Comparison of ENCODE assay signal across 8 cellular contexts in the genomic region with DNA sequence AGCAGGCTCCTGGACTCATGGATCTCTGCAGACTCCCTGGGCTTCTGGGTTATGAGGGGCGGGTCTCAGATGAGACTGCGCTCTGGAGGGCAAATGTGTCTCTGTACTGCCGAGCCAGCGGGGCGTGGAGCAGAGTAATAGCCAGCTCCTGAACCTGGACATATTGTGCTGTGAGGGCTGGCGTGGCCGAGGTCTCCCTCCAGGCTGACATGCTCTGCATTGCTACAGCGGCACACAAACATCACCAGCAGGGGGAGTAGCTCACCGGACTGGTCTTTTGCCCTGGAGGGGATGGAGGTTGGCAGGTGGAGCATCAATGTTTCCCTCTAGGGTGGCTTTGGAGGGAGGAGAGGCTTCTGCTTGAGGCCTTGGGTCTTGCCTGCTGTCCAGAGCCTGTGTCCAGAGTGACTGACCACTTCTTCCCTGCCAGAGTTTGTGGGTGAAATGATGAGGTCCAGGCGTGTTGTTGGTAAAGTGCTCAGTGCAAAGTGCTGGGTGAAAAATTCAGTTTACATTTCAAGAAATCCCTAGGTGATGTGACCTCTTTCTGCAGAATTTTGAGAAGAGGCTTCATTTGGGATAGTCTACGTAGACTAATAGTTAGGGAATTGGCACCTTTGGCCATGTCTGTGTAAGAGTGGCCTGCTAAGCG. TPM values are rescaled to one million over a fixed set of nuclear protein-coding genes. Genes with fewer than 3 reads are reported as not detected.
DNase-seq lines count a peak whose midpoint lies in the region; ATAC-seq and TF ChIP-seq lines count a peak whose summit lies in the region.

No MANE protein-coding gene starts in this region.

- H3K36me3 ChIP-seq in SU-DHL-6 (ENCODE audit: low read length), result no peaks in the 10 kb centered on the region

- peaks cover 16% of the 10 kb centered on the region for H3K27me3 Mint-ChIP-seq in activated naive CD8-positive, alpha-beta T cell treated with anti-CD3 and anti-CD28 coated beads, Interleukin-2, amount 10 ng/mL, durations not matched to agents 7 days and 5 days

- TF ChIP-seq POLR2A in lower leg skin (IDR thresholded peaks at IDR 0.05), result no peak

- H3F3A ChIP-seq in SU-DHL-6 (ENCODE audit: insufficient read depth), result no peaks in the 10 kb centered on the region

- POLR2A ChIA-PET in activated naive CD8-positive, alpha-beta T cell treated with anti-CD3 and anti-CD28 coated beads, Interleukin-2, amount 10 ng/mL, durations not matched to agents 7 days and 5 days (lab: Charles Lee), result interaction anchor here (0.6 kb wide), 1 partner anchor 24 kb away, joined by 3 read pairs; no protein-coding TSS in a partner anchor

- H3K4me3 Mint-ChIP-seq in activated naive CD8-positive, alpha-beta T cell treated with anti-CD3 and anti-CD28 coated beads, Interleukin-2, amount 10 ng/mL, durations not matched to agents 7 days and 5 days, result no peak overlapping the region

- H4K20me1 ChIP-seq in SU-DHL-6 (ENCODE audit: low read depth, low read length), result no peaks in the 10 kb centered on the region

- H3K9me3 ChIP-seq in SU-DHL-6 (ENCODE audit: insufficient read depth, low read length), result no peaks in the 10 kb centered on the region

- TF ChIP-seq CTCF in SU-DHL-6 (IDR thresholded peaks at IDR 0.05; ENCODE audit: insufficient read depth, low read length, poor library complexity, severe bottlenecking), result peak; percentile 62
- TF ChIP-seq CTCF in lower leg skin (IDR thresholded peaks at IDR 0.05), result no peak

- H3K27me3 ChIP-seq in SU-DHL-6 (ENCODE audit: low read length), result no peaks in the 10 kb centered on the region

- H3K9ac ChIP-seq in SU-DHL-6 (ENCODE audit: low read length), result no peak overlapping the region

- 43 to 44% methylated on average over 11 to 12 of the region's 12 CpGs for WGBS in lower leg skin, 2 donors

- DNase-seq in GM03348 (ENCODE audit: low spot score) (peak; percentile 51), HuH-7.5 (ENCODE audit: low spot score) (peak; percentile 57), iris pigment epithelial cell (ENCODE audit: low read depth) (peak; percentile 36), cerebellar nuclear complex (lab: John Stamatoyannopoulos, UW) (no peak), lower leg skin (ENCODE audit: low spot score in 2 of 2) (no peak)
- peak; percentile 68 for DNase-seq in activated naive CD8-positive, alpha-beta T cell treated with anti-CD3 and anti-CD28 coated beads, Interleukin-2, amount 10 ng/mL, durations not matched to agents 7 days and 5 days
- DNase-seq in stimulated activated CD4-positive, alpha-beta T cell treated with anti-CD3 and anti-CD28 coated beads, TNF-alpha, amount 100 ng/mL, for 4 hours (ENCODE audit: low read depth in 3 of 3), result peak in 2 of 3 experiments; percentile 26

- no peak overlapping the region for H3K27ac ChIP-seq in SU-DHL-6 (ENCODE audit: low read depth, low read length)

- H3K4me2 ChIP-seq in SU-DHL-6 (ENCODE audit: low read depth, low read length, poor library complexity, severe bottlenecking), result no peak overlapping the region

- ATAC-seq in activated naive CD8-positive, alpha-beta T cell treated with anti-CD3 and anti-CD28 coated beads, Interleukin-2, amount 10 ng/mL, durations not matched to agents 7 days and 5 days (ENCODE audit: low read depth), result peak; percentile 72

- no peaks in the 10 kb centered on the region for H3K36me3 Mint-ChIP-seq in activated naive CD8-positive, alpha-beta T cell treated with anti-CD3 and anti-CD28 coated beads, Interleukin-2, amount 10 ng/mL, durations not matched to agents 7 days and 5 days

- H3K4me1 Mint-ChIP-seq in activated naive CD8-positive, alpha-beta T cell treated with anti-CD3 and anti-CD28 coated beads, Interleukin-2, amount 10 ng/mL, durations not matched to agents 7 days and 5 days, result no peaks in the 10 kb centered on the region

- H3K9me2 ChIP-seq in SU-DHL-6 (replicated peaks; ENCODE audit: insufficient read depth, low read length), result no peaks in the 10 kb centered on the region

- no peaks in the 10 kb centered on the region for H3K9me3 Mint-ChIP-seq in activated naive CD8-positive, alpha-beta T cell treated with anti-CD3 and anti-CD28 coated beads, Interleukin-2, amount 10 ng/mL, durations not matched to agents 7 days and 5 days

- no peak overlapping the region for H3K27ac Mint-ChIP-seq in activated naive CD8-positive, alpha-beta T cell treated with anti-CD3 and anti-CD28 coated beads, Interleukin-2, amount 10 ng/mL, durations not matched to agents 7 days and 5 days

- H3K79me2 ChIP-seq in SU-DHL-6 (ENCODE audit: insufficient read depth, low read length), result no peaks in the 10 kb centered on the region

- H3K4me3 ChIP-seq in SU-DHL-6 (ENCODE audit: insufficient read depth, low read length, poor library complexity, severe bottlenecking) (no peak overlapping the region), lower leg skin (ENCODE audit: low read depth, poor library complexity, severe bottlenecking) (no peak overlapping the region)

- H2AFZ ChIP-seq in SU-DHL-6 (ENCODE audit: low read depth, low read length, severe bottlenecking), result no peak overlapping the region

- intact Hi-C loops in lower leg skin (cut with DNase I; ENCODE audit: low total_unique reads), result no loop called here

RNA-seq across cellular contexts. Expression of a gene that starts 10.9 kb away (rescaled TPM):
- 10 to 100 TPM in 1 of 2 experiments, 1 to 10 TPM in 1; 8.9 to 10.1 TPM for total RNA-seq in activated naive CD8-positive, alpha-beta T cell treated with anti-CD3 and anti-CD28 coated beads, Interleukin-2, amount 10 ng/mL, durations not matched to agents 7 days and 5 days
- total RNA-seq in lower leg skin, result 10 to 100 TPM; 18.3 to 48.9 (median 23.6) TPM

Comparison
In these comparisons a context has a peak if more than half of its experiments do, and no peak if none do; other contexts are left out.
1. DNase-seq: peak in GM03348 (single experiment), HuH-7.5 (single experiment), activated naive CD8-positive, alpha-beta T cell treated with anti-CD3 and anti-CD28 coated beads, Interleukin-2, amount 10 ng/mL, durations not matched to agents 7 days and 5 days (single experiment), iris pigment epithelial cell (single experiment) and stimulated activated CD4-positive, alpha-beta T cell treated with anti-CD3 and anti-CD28 coated beads, TNF-alpha, amount 100 ng/mL, for 4 hours (2 of 3); none in cerebellar nuclear complex (0 of 2) and lower leg skin (0 of 2).